In genomic region chr5:132180134-132180745, GRCh38 we compare ENCODE assay signal across 9 cellular contexts. TPM values are rescaled to one million over a fixed set of nuclear protein-coding genes. Genes with fewer than 3 reads are reported as not detected.
DNase-seq lines count a peak whose midpoint lies in the region; ATAC-seq and TF ChIP-seq lines count a peak whose summit lies in the region.
"Had no signal": no experiment of that assay in that cellular context is flagged by ENCODE, and none has a peak within 500 bp of the region (broad histone marks: within the 10 kb centered on the region; RNA-seq: fewer than 3 reads in every experiment).

No MANE protein-coding gene starts in this region.

- H3K4me3 ChIP-seq in astrocyte of the cerebellum (ENCODE audit: low read depth, low read length) = no peak overlapping the region

- POLR2A ChIA-PET in GM10248 (lab: Yijun Ruan, JAX) = no interaction called here

- in situ Hi-C loops in astrocyte of the cerebellum (cut with HindIII; ENCODE audit: low sequenced_read_pairs) = no loop called here

- CTCF ChIA-PET in GM10248 (lab: Yijun Ruan, JAX) = interaction anchor here (0.6 to 6.7 kb wide), 40 partner anchors 10 to 691 kb away, joined by 3 to 63 read pairs (median 4); partner anchors contain the start of genes CSF2, IL3 and P4HA2

- TF ChIP-seq CTCF in GM10248 (IDR thresholded peaks at IDR 0.05; ENCODE audit: control extremely low read depth, extremely low read depth, low read depth, missing control alignments) (peak; percentile 63), astrocyte of the cerebellum (IDR thresholded peaks at IDR 0.05; ENCODE audit: low read depth, low read length, missing control alignments) (peak; percentile 84)

- ATAC-seq in HG03097 (IDR thresholded peaks at IDR 0.05; ENCODE audit: low FRiP score, unreplicated experiment) = no peak

- DNase-seq in AG08396 (ENCODE audit: low spot score) (peak; percentile 79), GM10248 (ENCODE audit: extremely low spot score) (peak; percentile 64), NCI-H460 (ENCODE audit: extremely low read depth, low read depth) (peak; percentile 55), astrocyte of the cerebellum (ENCODE audit: low read depth) (peak; percentile 37), iPS-NIHi11 (ENCODE audit: low spot score) (peak; percentile 64), stromal cell of bone marrow (ENCODE audit: low read depth) (peak; percentile 62), occipital lobe (lab: John Stamatoyannopoulos, UW) (no peak)

RNA-seq across cellular contexts. Expression of gene P4HA2, which starts 47.4 kb away (rescaled TPM):
- total RNA-seq in NCI-H460 (2014; rRNA removed; shearing (Covaris generic)) = 28.5 and 36.8 TPM in 2 replicates
- polyA plus RNA-seq in NCI-H460 (2014; cell fraction: nucleus; rRNA removed) = 17.7 and 29.2 TPM in 2 replicates
- 15.3 TPM for total RNA-seq in occipital lobe
- total RNA-seq: naive thymus-derived CD8-positive, alpha-beta T cell had no signal
